12 cellular contexts compared by ENCODE assay signal in genomic region chr14:99750746-99751450, GRCh38.
"Had no signal": no experiment of that assay in that cellular context is flagged by ENCODE, and none has a peak within 500 bp of the region (broad histone marks: within the 10 kb centered on the region; RNA-seq: fewer than 3 reads in every experiment).

No MANE protein-coding gene starts in this region.

- H3K9me3 Mint-ChIP-seq: activated CD4-positive, alpha-beta T cell treated with anti-CD3 and anti-CD28 coated beads, Interleukin-2, amount 10 ng/mL, durations not matched to agents 7 days and 5 days; activated naive CD8-positive, alpha-beta T cell treated with anti-CD3 and anti-CD28 coated beads, Interleukin-2, amount 50 U/mL, for 24 hours; stimulated activated naive B cell treated with anti-CD40 and anti-IgM and Interleukin-4, amounts not matched to agents 10 μg/mL and 1 μg/mL and 100 μg/mL, for 72 hours had no signal

- H3K9me3 ChIP-seq: ascending aorta, left lung, upper lobe of right lung had no signal

- H3K27me3 ChIP-seq: ascending aorta, upper lobe of right lung had no signal

- H2AFZ ChIP-seq: parathyroid adenoma had no signal

- H3K4me1 ChIP-seq: parathyroid adenoma had no signal

- H3K27ac ChIP-seq: ascending aorta, parathyroid adenoma had no signal

- H3K36me3 Mint-ChIP-seq: stimulated activated naive B cell treated with anti-CD40 and anti-IgM and Interleukin-4, amounts not matched to agents 10 μg/mL and 1 μg/mL and 100 μg/mL, for 72 hours had no signal

- H3K9ac ChIP-seq: parathyroid adenoma had no signal

- ATAC-seq: activated naive CD8-positive, alpha-beta T cell treated with anti-CD3 and anti-CD28 coated beads, Interleukin-2, amount 50 U/mL, for 24 hours; left lung; stimulated activated naive B cell treated with anti-CD40 and anti-IgM and Interleukin-4, amounts not matched to agents 10 μg/mL and 1 μg/mL and 100 μg/mL, for 72 hours; upper lobe of right lung had no signal

- H3K36me3 ChIP-seq: ascending aorta, left lung, upper lobe of right lung had no signal

- H3K79me2 ChIP-seq: parathyroid adenoma had no signal

- FAIRE-seq: islet of Langerhans had no signal

- H3K27ac Mint-ChIP-seq: activated CD4-positive, alpha-beta T cell treated with anti-CD3 and anti-CD28 coated beads, Interleukin-2, amount 10 ng/mL, durations not matched to agents 7 days and 5 days; activated naive CD8-positive, alpha-beta T cell treated with anti-CD3 and anti-CD28 coated beads, Interleukin-2, amount 50 U/mL, for 24 hours; stimulated activated naive B cell treated with anti-CD40 and anti-IgM and Interleukin-4, amounts not matched to agents 10 μg/mL and 1 μg/mL and 100 μg/mL, for 72 hours had no signal

- DNase-seq: activated CD4-positive, alpha-beta T cell treated with anti-CD3 and anti-CD28 coated beads, Interleukin-2, amount 10 ng/mL, durations not matched to agents 7 days and 5 days; activated CD8-positive, alpha-beta memory T cell treated with anti-CD3 and anti-CD28 coated beads, Interleukin-2, amount 50 U/mL, for 48 hours; activated naive CD8-positive, alpha-beta T cell treated with anti-CD3 and anti-CD28 coated beads, Interleukin-2, amount 50 U/mL, for 24 hours; erythroblast; left lung; stimulated activated CD4-positive, alpha-beta T cell treated with anti-CD3 and anti-CD28 coated beads, Interleukin-4, amount 100 ng/mL, for 1 hour; stimulated activated naive B cell treated with anti-CD40 and anti-IgM and Interleukin-4, amounts not matched to agents 10 μg/mL and 1 μg/mL and 100 μg/mL, for 72 hours; T-helper 9 cell; upper lobe of right lung had no signal

- H3K4me3 ChIP-seq: ascending aorta, left lung, upper lobe of right lung had no signal

- H3K4me3 Mint-ChIP-seq: activated CD4-positive, alpha-beta T cell treated with anti-CD3 and anti-CD28 coated beads, Interleukin-2, amount 10 ng/mL, durations not matched to agents 7 days and 5 days; activated naive CD8-positive, alpha-beta T cell treated with anti-CD3 and anti-CD28 coated beads, Interleukin-2, amount 50 U/mL, for 24 hours; stimulated activated naive B cell treated with anti-CD40 and anti-IgM and Interleukin-4, amounts not matched to agents 10 μg/mL and 1 μg/mL and 100 μg/mL, for 72 hours had no signal
